ENCODE assay signal across 8 cellular contexts in genomic region chr3:16300881-16301359, GRCh38. TPM values are rescaled to one million over a fixed set of nuclear protein-coding genes. Genes with fewer than 3 reads are reported as not detected.
A peak's percentile ranks its signal among the peaks of the same experiment; 100 is the strongest.
DNase-seq lines count a peak whose midpoint lies in the region; ATAC-seq and TF ChIP-seq lines count a peak whose summit lies in the region.

No MANE protein-coding gene starts in this region.

- peaks cover 86% of the 10 kb centered on the region for H3K36me3 Mint-ChIP-seq in activated CD4-positive, alpha-beta memory T cell treated with anti-CD3 and anti-CD28 coated beads, Interleukin-2, amount 10 ng/mL, durations not matched to agents 7 days and 5 days (ENCODE audit: low read depth)
- H3K36me3 Mint-ChIP-seq in nephron (ENCODE audit: low read depth): peaks cover 77% of the 10 kb centered on the region

- no peak for TF ChIP-seq CTCF in nephron (IDR thresholded peaks at IDR 0.05; ENCODE audit: unreplicated experiment in 3 of 3)

- CTCF ChIA-PET in activated CD4-positive, alpha-beta memory T cell treated with anti-CD3 and anti-CD28 coated beads, Interleukin-2, amount 10 ng/mL, durations not matched to agents 7 days and 5 days (lab: Charles Lee): interaction anchor here (0.6 to 3.1 kb wide), 7 partner anchors 10 to 249 kb away, joined by 3 to 51 read pairs (median 5); no protein-coding TSS in a partner anchor

- H3K27me3 Mint-ChIP-seq in activated CD4-positive, alpha-beta memory T cell treated with anti-CD3 and anti-CD28 coated beads, Interleukin-2, amount 10 ng/mL, durations not matched to agents 7 days and 5 days: no peaks in the 10 kb centered on the region
- H3K27me3 Mint-ChIP-seq in nephron (ENCODE audit: low read depth): no peaks in the 10 kb centered on the region

- peak overlapping the region; percentile 74 for H3K4me3 Mint-ChIP-seq in activated CD4-positive, alpha-beta memory T cell treated with anti-CD3 and anti-CD28 coated beads, Interleukin-2, amount 10 ng/mL, durations not matched to agents 7 days and 5 days
- H3K4me3 Mint-ChIP-seq in nephron: no peak overlapping the region

- DNase-seq in activated CD4-positive, alpha-beta memory T cell treated with anti-CD3 and anti-CD28 coated beads, Interleukin-2, amount 10 ng/mL, durations not matched to agents 7 days and 5 days: peak; percentile 69
- DNase-seq in SK-N-DZ (ENCODE audit: low spot score) (no peak), NCI-H2107 treated with DMSO at 0.1 percent for 48 hours (lab: John Stamatoyannopoulos, UW; ENCODE audit: unreplicated experiment) (no peak)
- DNase-seq in stimulated activated CD4-positive, alpha-beta T cell treated with anti-CD3 and anti-CD28 coated beads, Interleukin-4, amount 100 ng/mL, for 24 hours: no peak

- ATAC-seq in GM19043 (IDR thresholded peaks at IDR 0.05; ENCODE audit: low read depth, unreplicated experiment) (peak; percentile 68), HG03025 (IDR thresholded peaks at IDR 0.05; ENCODE audit: low FRiP score, unreplicated experiment) (peak; percentile 43), GM19328 (IDR thresholded peaks at IDR 0.05; ENCODE audit: unreplicated experiment) (no peak)

- peaks cover 8% of the 10 kb centered on the region for H3K9me3 Mint-ChIP-seq in activated CD4-positive, alpha-beta memory T cell treated with anti-CD3 and anti-CD28 coated beads, Interleukin-2, amount 10 ng/mL, durations not matched to agents 7 days and 5 days
- peaks cover 10% of the 10 kb centered on the region for H3K9me3 Mint-ChIP-seq in nephron

- POLR2A ChIA-PET in activated CD4-positive, alpha-beta memory T cell treated with anti-CD3 and anti-CD28 coated beads, Interleukin-2, amount 10 ng/mL, durations not matched to agents 7 days and 5 days (lab: Charles Lee): interaction anchor here (0.6 to 3.0 kb wide), 10 partner anchors 8 to 215 kb away, joined by 3 to 36 read pairs (median 10); partner anchors contain the start of genes DPH3 and OXNAD1

- peak overlapping the region; percentile 94 for H3K27ac Mint-ChIP-seq in activated CD4-positive, alpha-beta memory T cell treated with anti-CD3 and anti-CD28 coated beads, Interleukin-2, amount 10 ng/mL, durations not matched to agents 7 days and 5 days
- H3K27ac Mint-ChIP-seq in nephron: peak overlapping the region; percentile 25 to 79 (median 48)

- H3K4me1 Mint-ChIP-seq in activated CD4-positive, alpha-beta memory T cell treated with anti-CD3 and anti-CD28 coated beads, Interleukin-2, amount 10 ng/mL, durations not matched to agents 7 days and 5 days: peaks cover 89% of the 10 kb centered on the region
- H3K4me1 Mint-ChIP-seq in nephron: peaks cover 23% of the 10 kb centered on the region

RNA-seq across cellular contexts. Expression of gene OXNAD1, which starts 35.9 kb away (rescaled TPM):
- 10 to 100 TPM; 26.9 to 27.1 TPM for total RNA-seq in activated CD4-positive, alpha-beta memory T cell treated with anti-CD3 and anti-CD28 coated beads, Interleukin-2, amount 10 ng/mL, durations not matched to agents 7 days and 5 days
- polyA plus RNA-seq in SK-N-DZ (2014; cell fraction: cytosol; rRNA removed): 22.0 and 27.1 TPM in 2 replicates
- 25.1 and 26.3 TPM in 2 replicates for polyA plus RNA-seq in SK-N-DZ (2014; cell fraction: nucleus; rRNA removed)

RNA-seq across cellular contexts. Expression of gene DPH3, which starts 36.2 kb away (rescaled TPM):
- total RNA-seq in activated CD4-positive, alpha-beta memory T cell treated with anti-CD3 and anti-CD28 coated beads, Interleukin-2, amount 10 ng/mL, durations not matched to agents 7 days and 5 days: 10 to 100 TPM; 16.7 to 19.8 TPM
- 30.8 and 32.7 TPM in 2 replicates for polyA plus RNA-seq in SK-N-DZ (2014; cell fraction: cytosol; rRNA removed)
- polyA plus RNA-seq in SK-N-DZ (2014; cell fraction: nucleus; rRNA removed): 13.5 and 14.0 TPM in 2 replicates
